Comparison of ENCODE assay signal across 33 cellular contexts in the genomic region with DNA sequence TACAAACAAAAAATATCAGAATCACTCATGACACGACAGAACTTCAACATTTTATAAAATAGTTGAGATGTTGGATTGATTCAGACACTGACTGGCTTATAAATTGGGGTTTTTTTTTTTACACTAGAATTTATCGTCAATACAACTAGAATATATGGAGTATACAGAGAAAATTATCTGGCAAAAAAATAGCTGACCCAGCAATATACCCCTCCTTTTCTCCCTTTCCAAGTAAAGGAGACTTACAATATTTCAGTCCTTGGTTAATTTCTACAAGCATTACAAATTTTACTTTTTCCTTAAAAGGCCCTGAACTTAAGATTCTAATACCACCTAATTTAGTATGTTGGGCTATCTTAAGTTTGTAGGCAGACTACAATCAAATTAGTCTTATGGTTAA.
"Had no signal": no experiment of that assay in that cellular context is flagged by ENCODE, and none has a peak within 500 bp of the region (broad histone marks: within the 10 kb centered on the region; RNA-seq: fewer than 3 reads in every experiment).

No MANE protein-coding gene starts in this region.

- DNase-seq: activated B cell treated with CpG ODN at 0.5 μM for 24 hours; activated CD4-positive, alpha-beta memory T cell treated with anti-CD3 and anti-CD28 coated beads for 36 hours; activated CD4-positive, alpha-beta T cell treated with anti-CD3 and anti-CD28 coated beads for 4 hours; activated CD4-positive, alpha-beta T cell treated with anti-CD3 and anti-CD28 coated beads, Interleukin-2, amount 10 ng/mL, durations not matched to agents 24 days and 14 days; activated CD4-positive, alpha-beta T cell treated with anti-CD3 and anti-CD28 coated beads, Interleukin-2, amount 50 U/mL, for 1 hour; activated CD4-positive, alpha-beta T cell treated with anti-CD3 and anti-CD28 coated beads, Interleukin-2, amount 50 U/mL, for 4 hours; activated CD4-positive, CD25-positive, alpha-beta regulatory T cell treated with anti-CD3 and anti-CD28 coated beads, Interleukin-2, amount 50 U/mL, for 72 hours; activated CD8-positive, alpha-beta memory T cell treated with anti-CD3 and anti-CD28 coated beads, Interleukin-2, amount 50 U/mL, for 4 hours; activated CD8-positive, alpha-beta T cell treated with anti-CD3 and anti-CD28 coated beads for 36 hours; activated effector memory CD4-positive, alpha-beta T cell treated with anti-CD3 and anti-CD28 coated beads, Interleukin-2, amount 50 U/mL, for 16 hours; activated gamma-delta T cell treated with Interleukin-2 at 50 U/mL for 16 hours; activated naive CD4-positive, alpha-beta T cell; activated naive CD4-positive, alpha-beta T cell treated with anti-CD3 and anti-CD28 coated beads for 36 hours; activated naive CD4-positive, alpha-beta T cell treated with anti-CD3 and anti-CD28 coated beads, Interleukin-2, amount 50 U/mL, for 16 hours; activated naive CD8-positive, alpha-beta T cell treated with anti-CD3 and anti-CD28 coated beads for 36 hours; activated T-cell treated with anti-CD3 and anti-CD28 coated beads for 4 hours; activated T-cell treated with anti-CD3 and anti-CD28 coated beads, Interleukin-2, amount 50 U/mL, for 1 hour; activated T-cell treated with anti-CD3 and anti-CD28 coated beads, Interleukin-2, amount 50 U/mL, for 4 hours; activated T-cell treated with anti-CD3 and anti-CD28 coated beads, Interleukin-2, amount 50 U/mL, for 72 hours; adrenal gland; amniotic stem cell; aorta; body of pancreas; brain microvascular endothelial cell; central memory CD4-positive, alpha-beta T cell; T-helper 2 cell; T-helper 9 cell had no signal

- FAIRE-seq: astrocyte, TTC549 had no signal

- H3K27me3 ChIP-seq: adrenal gland, body of pancreas, brain microvascular endothelial cell, breast epithelium had no signal

- H3K4me1 ChIP-seq: breast epithelium had no signal

- H3K9me3 ChIP-seq: adrenal gland, body of pancreas, breast epithelium had no signal

- H3K36me3 ChIP-seq: adrenal gland, brain microvascular endothelial cell, breast epithelium had no signal

- H3K27ac ChIP-seq: adrenal gland, body of pancreas, brain microvascular endothelial cell, breast epithelium, VCaP had no signal

- ATAC-seq: activated CD8-positive, alpha-beta T cell treated with anti-CD3 and anti-CD28 coated beads for 36 hours; activated naive CD4-positive, alpha-beta T cell treated with anti-CD3 and anti-CD28 coated beads, Interleukin-2, amount 50 U/mL, for 72 hours; activated T-cell treated with anti-CD3 and anti-CD28 coated beads, Interleukin-2, amount 50 U/mL, for 4 hours; activated T-cell treated with anti-CD3 and anti-CD28 coated beads, Interleukin-2, amount 50 U/mL, for 72 hours; activated T-helper 17 cell treated with anti-CD3 and anti-CD28 coated beads, Interleukin-2, amount 50 U/mL, for 72 hours; body of pancreas had no signal

- H3K4me3 ChIP-seq: adrenal gland, body of pancreas, breast epithelium had no signal
